ENCODE assay signal across 8 cellular contexts in genomic region chr6:26331809-26332226, GRCh38. TPM values are rescaled to one million over a fixed set of nuclear protein-coding genes. Genes with fewer than 3 reads are reported as not detected.
DNase-seq lines count a peak whose midpoint lies in the region; ATAC-seq and TF ChIP-seq lines count a peak whose summit lies in the region.

No MANE protein-coding gene starts in this region.

- H3K36me3 ChIP-seq in HEK293 (ENCODE audit: control insufficient read depth in 2 of 2, insufficient read depth in 1 of 2, low read length in 2 of 2): no peaks in the 10 kb centered on the region
- H3K36me3 ChIP-seq in left lung: no peaks in the 10 kb centered on the region

- peaks cover 7% of the 10 kb centered on the region for H3K4me1 ChIP-seq in HEK293 (ENCODE audit: control insufficient read depth, insufficient read depth, low read length)
- peaks cover 0 to 23% of the 10 kb centered on the region in 2 donors for H3K4me1 ChIP-seq in left lung

- no peaks in the 10 kb centered on the region for H3K36me3 Mint-ChIP-seq in activated T-cell treated with anti-CD3 and anti-CD28 coated beads, Interleukin-2, amount 50 U/mL, for 4 hours (ENCODE audit: insufficient read depth)

- CTCF ChIA-PET in AG04450 (lab: Charles Lee): interaction anchor here (0.6 to 3.4 kb wide), 5 partner anchors 9 to 264 kb away, joined by 3 to 23 read pairs (median 8); no protein-coding TSS in a partner anchor
- CTCF ChIA-PET in HEK293 (lab: Yijun Ruan, JAX): interaction anchor here (1.0 to 3.2 kb wide), 3 partner anchors 10 to 152 kb away, joined by 3 to 19 read pairs (median 10); no protein-coding TSS in a partner anchor

- DNase-seq in AG04450 (ENCODE audit: low read depth, low spot score): no peak
- DNase-seq in activated T-cell treated with anti-CD3 and anti-CD28 coated beads, Interleukin-2, amount 50 U/mL, for 4 hours: peak; percentile 43
- DNase-seq in NCI-H2029 (lab: John Stamatoyannopoulos, UW): no peak
- no peak for DNase-seq in left lung

- H3K4me3 ChIP-seq in AG04450 (ENCODE audit: low read depth, low read length): peak overlapping the region; percentile 65
- H3K4me3 ChIP-seq in HEK293 (ENCODE audit: low read depth, low read length): peak overlapping the region; percentile 73
- H3K4me3 ChIP-seq in iPS-11a (ENCODE audit: low read depth, low read length): peak overlapping the region; percentile 69
- no peak overlapping the region for H3K4me3 ChIP-seq in left lung

- no peak for TF ChIP-seq CTCF in AG04450 (IDR thresholded peaks at IDR 0.05; ENCODE audit: low read depth, low read length)
- no peak for TF ChIP-seq CTCF in HEK293 (tag by site-specific recombination; IDR thresholded peaks at IDR 0.05)
- no peak for TF ChIP-seq CTCF in left lung (IDR thresholded peaks at IDR 0.05)

- intact Hi-C loops in left lung (cut with DNase I): loop anchor here in 1 of 2 donors (10.0 kb wide), 1 partner anchor 263 kb away; the partner anchor contains the start of gene ABT1

- H3K27me3 ChIP-seq in AG04450 (ENCODE audit: control insufficient read depth, insufficient read depth, low read length) (no peaks in the 10 kb centered on the region), left lung (peaks cover 70 to 85% of the 10 kb centered on the region in 2 donors)

- ATAC-seq in activated T-cell treated with anti-CD3 and anti-CD28 coated beads, Interleukin-2, amount 50 U/mL, for 4 hours: peak in 1 of 2 donors; percentile 39
- ATAC-seq in HG03565 (IDR thresholded peaks at IDR 0.05; ENCODE audit: unreplicated experiment) (no peak), GM19463 (IDR thresholded peaks at IDR 0.05; ENCODE audit: unreplicated experiment) (no peak), left lung (no peak)

- no peak overlapping the region for H3K27ac ChIP-seq in AG04450 (ENCODE audit: low read depth, low read length)
- no peak overlapping the region for H3K27ac ChIP-seq in HEK293 (ENCODE audit: extremely low read depth, low read depth, low read length)
- H3K27ac ChIP-seq in left lung: no peak overlapping the region

- peaks cover 39% of the 10 kb centered on the region for H3K27me3 Mint-ChIP-seq in activated T-cell treated with anti-CD3 and anti-CD28 coated beads, Interleukin-2, amount 50 U/mL, for 4 hours (ENCODE audit: low read depth)

- peaks cover 44% of the 10 kb centered on the region for H3K4me1 Mint-ChIP-seq in activated T-cell treated with anti-CD3 and anti-CD28 coated beads, Interleukin-2, amount 50 U/mL, for 4 hours (ENCODE audit: low read depth)

- POLR2A ChIA-PET in AG04450 (lab: Yijun Ruan, JAX) (interaction anchor here (1.3 kb wide), 1 partner anchor 9 kb away, joined by 10 read pairs; no protein-coding TSS in a partner anchor), HEK293 (lab: Yijun Ruan, JAX) (interaction anchor here (1.0 to 2.5 kb wide), 10 partner anchors 9 to 264 kb away, joined by 3 to 11 read pairs (median 6); partner anchors contain the start of gene HMGN4)

- H3K9me3 Mint-ChIP-seq in activated T-cell treated with anti-CD3 and anti-CD28 coated beads, Interleukin-2, amount 50 U/mL, for 4 hours: no peaks in the 10 kb centered on the region

- no peaks in the 10 kb centered on the region for H3K9me3 ChIP-seq in AG04450 (ENCODE audit: control insufficient read depth, insufficient read depth, low read length)
- H3K9me3 ChIP-seq in HEK293 (ENCODE audit: control insufficient read depth, insufficient read depth, low read depth, low read length): no peaks in the 10 kb centered on the region
- no peaks in the 10 kb centered on the region for H3K9me3 ChIP-seq in left lung

- H3K4me3 Mint-ChIP-seq in activated T-cell treated with anti-CD3 and anti-CD28 coated beads, Interleukin-2, amount 50 U/mL, for 4 hours: peak overlapping the region; percentile 76

TF ChIP-seq in HEK293, 187 proteins besides CTCF, POLR2A, EP300 and RAD21:
- TF ChIP-seq FEZF1 (tag by site-specific recombination; IDR thresholded peaks at IDR 0.05): no peak
- peak; percentile 57 for TF ChIP-seq ZNF335 (tag by site-specific recombination; conservative IDR thresholded peaks at IDR 0.05)
TF ChIP-seq in HEK293: peak in this region for 1.

RNA-seq across cellular contexts. Expression of gene BTN3A2, which starts 33.2 kb away (rescaled TPM):
- polyA plus RNA-seq in AG04450 (2011; rRNA removed): 41.2 TPM in 2 replicates
- polyA minus RNA-seq in AG04450 (2011; rRNA and poly(A)+ RNA removed): 25.8 and 27.3 TPM in 2 replicates
- total RNA-seq in activated T-cell treated with anti-CD3 and anti-CD28 coated beads, Interleukin-2, amount 50 U/mL, for 4 hours: 10 to 100 TPM; 24.9 to 41.2 (median 31.0) TPM
- total RNA-seq in left lung: 10 to 100 TPM; 72.7 to 96.4 TPM

RNA-seq across cellular contexts. Expression of gene BTN2A2, which starts 51.1 kb away (rescaled TPM):
- 14.0 and 15.5 TPM in 2 replicates for polyA plus RNA-seq in AG04450 (2011; rRNA removed)
- polyA minus RNA-seq in AG04450 (2011; rRNA and poly(A)+ RNA removed): 30.0 and 35.8 TPM in 2 replicates
- total RNA-seq in activated T-cell treated with anti-CD3 and anti-CD28 coated beads, Interleukin-2, amount 50 U/mL, for 4 hours: 10 to 100 TPM in 1 of 3 donors, 1 to 10 TPM in 2; 9.0 to 10.3 (median 9.0) TPM
- total RNA-seq in left lung: 10 to 100 TPM; 16.6 to 21.0 TPM

Comparison
In these comparisons a context has a peak if more than half of its experiments do, and no peak if none do; other contexts are left out.
1. H3K4me3 ChIP-seq: peak in AG04450 (single experiment), HEK293 (single experiment) and iPS-11a (single experiment); none in left lung (0 of 2).